In the genomic region with DNA sequence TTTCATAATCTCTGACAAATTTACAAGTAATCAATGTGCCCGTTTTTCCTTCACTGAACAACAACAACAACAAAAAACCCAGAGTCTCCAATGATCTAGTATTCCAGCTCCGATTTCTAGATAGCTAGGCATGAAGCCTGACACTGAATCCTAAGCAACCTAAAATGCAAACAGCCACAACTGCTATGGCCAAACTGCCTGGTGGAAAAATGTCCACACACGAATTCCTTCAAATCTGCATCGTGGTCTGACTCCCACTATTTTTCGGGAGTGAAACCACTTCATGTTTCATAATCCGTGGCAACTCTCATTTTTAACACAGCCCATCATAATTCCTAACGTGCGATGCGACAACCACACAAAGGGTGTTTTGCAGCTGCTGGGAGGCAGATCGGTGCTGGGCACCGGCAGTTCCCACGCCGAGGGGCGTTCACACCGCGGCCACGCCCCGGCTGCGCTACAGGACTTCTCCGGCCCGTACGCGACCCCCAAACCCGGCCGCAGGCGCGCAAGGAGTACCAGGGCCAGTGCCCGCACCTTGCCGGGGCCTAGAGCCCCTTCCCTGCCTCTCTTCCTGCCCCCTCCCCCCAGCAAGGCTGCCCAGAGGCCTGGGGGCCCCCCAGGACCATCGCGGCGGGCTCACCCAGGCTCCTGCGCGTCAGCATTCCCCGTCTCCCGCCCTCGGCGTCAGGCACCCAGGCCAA, we compare ENCODE assay signal across 1 cellular context.
TF ChIP-seq lines count a peak whose summit lies in the region.

No MANE protein-coding gene starts in this region.

TF ChIP-seq in HepG2, 621 proteins besides CTCF, POLR2A, EP300 and RAD21 (continued from another document and continues in another):
- TF ChIP-seq SMARCE1 (IDR thresholded peaks at IDR 0.05; ENCODE audit: borderline replicate concordance): no peak
- TF ChIP-seq RNF2 (conservative IDR thresholded peaks at IDR 0.05; ENCODE audit: low read depth): no peak
- TF ChIP-seq CAMTA2 (CRISPR knock-in tag; IDR thresholded peaks at IDR 0.05; ENCODE audit: borderline replicate concordance): no peak
- TF ChIP-seq, protein P1, sequence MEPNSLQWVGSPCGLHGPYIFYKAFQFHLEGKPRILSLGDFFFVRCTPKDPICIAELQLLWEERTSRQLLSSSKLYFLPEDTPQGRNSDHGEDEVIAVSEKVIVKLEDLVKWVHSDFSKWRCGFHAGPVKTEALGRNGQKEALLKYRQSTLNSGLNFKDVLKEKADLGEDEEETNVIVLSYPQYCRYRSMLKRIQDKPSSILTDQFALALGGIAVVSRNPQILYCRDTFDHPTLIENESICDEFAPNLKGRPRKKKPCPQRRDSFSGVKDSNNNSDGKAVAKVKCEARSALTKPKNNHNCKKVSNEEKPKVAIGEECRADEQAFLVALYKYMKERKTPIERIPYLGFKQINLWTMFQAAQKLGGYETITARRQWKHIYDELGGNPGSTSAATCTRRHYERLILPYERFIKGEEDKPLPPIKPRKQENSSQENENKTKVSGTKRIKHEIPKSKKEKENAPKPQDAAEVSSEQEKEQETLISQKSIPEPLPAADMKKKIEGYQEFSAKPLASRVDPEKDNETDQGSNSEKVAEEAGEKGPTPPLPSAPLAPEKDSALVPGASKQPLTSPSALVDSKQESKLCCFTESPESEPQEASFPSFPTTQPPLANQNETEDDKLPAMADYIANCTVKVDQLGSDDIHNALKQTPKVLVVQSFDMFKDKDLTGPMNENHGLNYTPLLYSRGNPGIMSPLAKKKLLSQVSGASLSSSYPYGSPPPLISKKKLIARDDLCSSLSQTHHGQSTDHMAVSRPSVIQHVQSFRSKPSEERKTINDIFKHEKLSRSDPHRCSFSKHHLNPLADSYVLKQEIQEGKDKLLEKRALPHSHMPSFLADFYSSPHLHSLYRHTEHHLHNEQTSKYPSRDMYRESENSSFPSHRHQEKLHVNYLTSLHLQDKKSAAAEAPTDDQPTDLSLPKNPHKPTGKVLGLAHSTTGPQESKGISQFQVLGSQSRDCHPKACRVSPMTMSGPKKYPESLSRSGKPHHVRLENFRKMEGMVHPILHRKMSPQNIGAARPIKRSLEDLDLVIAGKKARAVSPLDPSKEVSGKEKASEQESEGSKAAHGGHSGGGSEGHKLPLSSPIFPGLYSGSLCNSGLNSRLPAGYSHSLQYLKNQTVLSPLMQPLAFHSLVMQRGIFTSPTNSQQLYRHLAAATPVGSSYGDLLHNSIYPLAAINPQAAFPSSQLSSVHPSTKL (CRISPR knock-in tag; IDR thresholded peaks at IDR 0.05): no peak
- TF ChIP-seq STAG1 (CRISPR knock-in tag; IDR thresholded peaks at IDR 0.05): no peak
- 0 out of 2 replicates have a peak, but pooled peaks have one; percentile 45 for TF ChIP-seq ZNF777 (CRISPR knock-in tag; IDR thresholded peaks at IDR 0.05)
- TF ChIP-seq HNRNPUL1 (IDR thresholded peaks at IDR 0.05; ENCODE audit: low read depth, low read length): no peak
- no peak for TF ChIP-seq NFKBIZ (CRISPR knock-in tag; IDR thresholded peaks at IDR 0.05)
- TF ChIP-seq, protein P2, sequence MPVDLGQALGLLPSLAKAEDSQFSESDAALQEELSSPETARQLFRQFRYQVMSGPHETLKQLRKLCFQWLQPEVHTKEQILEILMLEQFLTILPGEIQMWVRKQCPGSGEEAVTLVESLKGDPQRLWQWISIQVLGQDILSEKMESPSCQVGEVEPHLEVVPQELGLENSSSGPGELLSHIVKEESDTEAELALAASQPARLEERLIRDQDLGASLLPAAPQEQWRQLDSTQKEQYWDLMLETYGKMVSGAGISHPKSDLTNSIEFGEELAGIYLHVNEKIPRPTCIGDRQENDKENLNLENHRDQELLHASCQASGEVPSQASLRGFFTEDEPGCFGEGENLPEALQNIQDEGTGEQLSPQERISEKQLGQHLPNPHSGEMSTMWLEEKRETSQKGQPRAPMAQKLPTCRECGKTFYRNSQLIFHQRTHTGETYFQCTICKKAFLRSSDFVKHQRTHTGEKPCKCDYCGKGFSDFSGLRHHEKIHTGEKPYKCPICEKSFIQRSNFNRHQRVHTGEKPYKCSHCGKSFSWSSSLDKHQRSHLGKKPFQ (CRISPR knock-in tag; IDR thresholded peaks at IDR 0.05; ENCODE audit: insufficient replicate concordance): peak; percentile 100
- no peak for TF ChIP-seq CHD2 (IDR thresholded peaks at IDR 0.05; ENCODE audit: low read depth, low read length)
- no peak; the same call in 1 of the 2 replicates for TF ChIP-seq SNAI1 (CRISPR knock-in tag; IDR thresholded peaks at IDR 0.05; ENCODE audit: borderline replicate concordance)
- no peak for TF ChIP-seq NCOA5 (CRISPR knock-in tag; IDR thresholded peaks at IDR 0.05)
- TF ChIP-seq, protein P3, sequence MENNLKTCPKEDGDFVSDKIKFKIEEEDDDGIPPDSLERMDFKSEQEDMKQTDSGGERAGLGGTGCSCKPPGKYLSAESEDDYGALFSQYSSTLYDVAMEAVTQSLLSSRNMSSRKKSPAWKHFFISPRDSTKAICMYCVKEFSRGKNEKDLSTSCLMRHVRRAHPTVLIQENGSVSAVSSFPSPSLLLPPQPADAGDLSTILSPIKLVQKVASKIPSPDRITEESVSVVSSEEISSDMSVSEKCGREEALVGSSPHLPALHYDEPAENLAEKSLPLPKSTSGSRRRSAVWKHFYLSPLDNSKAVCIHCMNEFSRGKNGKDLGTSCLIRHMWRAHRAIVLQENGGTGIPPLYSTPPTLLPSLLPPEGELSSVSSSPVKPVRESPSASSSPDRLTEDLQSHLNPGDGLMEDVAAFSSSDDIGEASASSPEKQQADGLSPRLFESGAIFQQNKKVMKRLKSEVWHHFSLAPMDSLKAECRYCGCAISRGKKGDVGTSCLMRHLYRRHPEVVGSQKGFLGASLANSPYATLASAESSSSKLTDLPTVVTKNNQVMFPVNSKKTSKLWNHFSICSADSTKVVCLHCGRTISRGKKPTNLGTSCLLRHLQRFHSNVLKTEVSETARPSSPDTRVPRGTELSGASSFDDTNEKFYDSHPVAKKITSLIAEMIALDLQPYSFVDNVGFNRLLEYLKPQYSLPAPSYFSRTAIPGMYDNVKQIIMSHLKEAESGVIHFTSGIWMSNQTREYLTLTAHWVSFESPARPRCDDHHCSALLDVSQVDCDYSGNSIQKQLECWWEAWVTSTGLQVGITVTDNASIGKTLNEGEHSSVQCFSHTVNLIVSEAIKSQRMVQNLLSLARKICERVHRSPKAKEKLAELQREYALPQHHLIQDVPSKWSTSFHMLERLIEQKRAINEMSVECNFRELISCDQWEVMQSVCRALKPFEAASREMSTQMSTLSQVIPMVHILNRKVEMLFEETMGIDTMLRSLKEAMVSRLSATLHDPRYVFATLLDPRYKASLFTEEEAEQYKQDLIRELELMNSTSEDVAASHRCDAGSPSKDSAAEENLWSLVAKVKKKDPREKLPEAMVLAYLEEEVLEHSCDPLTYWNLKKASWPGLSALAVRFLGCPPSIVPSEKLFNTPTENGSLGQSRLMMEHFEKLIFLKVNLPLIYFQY (CRISPR knock-in tag; IDR thresholded peaks at IDR 0.05; ENCODE audit: borderline replicate concordance): no peak; the same call in 1 of the 2 replicates
- no peak for TF ChIP-seq NFE2L1 (CRISPR knock-in tag; IDR thresholded peaks at IDR 0.05; ENCODE audit: borderline replicate concordance)
- no peak for TF ChIP-seq ZC3H4 (CRISPR knock-in tag; IDR thresholded peaks at IDR 0.05; ENCODE audit: borderline replicate concordance)
- TF ChIP-seq ZNF430 (CRISPR knock-in tag; IDR thresholded peaks at IDR 0.05): peak; percentile 23; the same call in 1 of the 2 replicates
- TF ChIP-seq ZNF547 (CRISPR knock-in tag; IDR thresholded peaks at IDR 0.05): 0 out of 2 replicates have a peak, but pooled peaks have one; percentile 7
- TF ChIP-seq ZNF550 (CRISPR knock-in tag; IDR thresholded peaks at IDR 0.05; ENCODE audit: borderline replicate concordance): no peak
- no peak for TF ChIP-seq ZNF44 (CRISPR knock-in tag; IDR thresholded peaks at IDR 0.05)
- TF ChIP-seq SIN3B (IDR thresholded peaks at IDR 0.05; ENCODE audit: low read length): no peak
- no peak for TF ChIP-seq IKZF4 (CRISPR knock-in tag; IDR thresholded peaks at IDR 0.05; ENCODE audit: borderline replicate concordance, low read depth, not compliant biosample characterization)
- no peak for TF ChIP-seq MTF1 (CRISPR knock-in tag; IDR thresholded peaks at IDR 0.05)
- TF ChIP-seq ELF4 (CRISPR knock-in tag; IDR thresholded peaks at IDR 0.05; ENCODE audit: borderline replicate concordance): no peak
- no peak for TF ChIP-seq ZNF10 (CRISPR knock-in tag; IDR thresholded peaks at IDR 0.05; ENCODE audit: borderline replicate concordance, low read depth)
- TF ChIP-seq TBX2 (CRISPR knock-in tag; IDR thresholded peaks at IDR 0.05; ENCODE audit: borderline replicate concordance): no peak
- TF ChIP-seq, protein P4, sequence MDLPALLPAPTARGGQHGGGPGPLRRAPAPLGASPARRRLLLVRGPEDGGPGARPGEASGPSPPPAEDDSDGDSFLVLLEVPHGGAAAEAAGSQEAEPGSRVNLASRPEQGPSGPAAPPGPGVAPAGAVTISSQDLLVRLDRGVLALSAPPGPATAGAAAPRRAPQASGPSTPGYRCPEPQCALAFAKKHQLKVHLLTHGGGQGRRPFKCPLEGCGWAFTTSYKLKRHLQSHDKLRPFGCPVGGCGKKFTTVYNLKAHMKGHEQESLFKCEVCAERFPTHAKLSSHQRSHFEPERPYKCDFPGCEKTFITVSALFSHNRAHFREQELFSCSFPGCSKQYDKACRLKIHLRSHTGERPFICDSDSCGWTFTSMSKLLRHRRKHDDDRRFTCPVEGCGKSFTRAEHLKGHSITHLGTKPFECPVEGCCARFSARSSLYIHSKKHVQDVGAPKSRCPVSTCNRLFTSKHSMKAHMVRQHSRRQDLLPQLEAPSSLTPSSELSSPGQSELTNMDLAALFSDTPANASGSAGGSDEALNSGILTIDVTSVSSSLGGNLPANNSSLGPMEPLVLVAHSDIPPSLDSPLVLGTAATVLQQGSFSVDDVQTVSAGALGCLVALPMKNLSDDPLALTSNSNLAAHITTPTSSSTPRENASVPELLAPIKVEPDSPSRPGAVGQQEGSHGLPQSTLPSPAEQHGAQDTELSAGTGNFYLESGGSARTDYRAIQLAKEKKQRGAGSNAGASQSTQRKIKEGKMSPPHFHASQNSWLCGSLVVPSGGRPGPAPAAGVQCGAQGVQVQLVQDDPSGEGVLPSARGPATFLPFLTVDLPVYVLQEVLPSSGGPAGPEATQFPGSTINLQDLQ (CRISPR knock-in tag; IDR thresholded peaks at IDR 0.05): no peak
- no peak for TF ChIP-seq ZKSCAN1 (IDR thresholded peaks at IDR 0.05; ENCODE audit: low read length)
- TF ChIP-seq, protein P5, sequence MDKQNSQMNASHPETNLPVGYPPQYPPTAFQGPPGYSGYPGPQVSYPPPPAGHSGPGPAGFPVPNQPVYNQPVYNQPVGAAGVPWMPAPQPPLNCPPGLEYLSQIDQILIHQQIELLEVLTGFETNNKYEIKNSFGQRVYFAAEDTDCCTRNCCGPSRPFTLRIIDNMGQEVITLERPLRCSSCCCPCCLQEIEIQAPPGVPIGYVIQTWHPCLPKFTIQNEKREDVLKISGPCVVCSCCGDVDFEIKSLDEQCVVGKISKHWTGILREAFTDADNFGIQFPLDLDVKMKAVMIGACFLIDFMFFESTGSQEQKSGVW (CRISPR knock-in tag; IDR thresholded peaks at IDR 0.05; ENCODE audit: borderline replicate concordance): no peak
- TF ChIP-seq PRPF4 (IDR thresholded peaks at IDR 0.05; ENCODE audit: low read depth, low read length, poor library complexity, severe bottlenecking): no peak
- TF ChIP-seq TCF7L2 (IDR thresholded peaks at IDR 0.05; ENCODE audit: low read depth, low read length): no peak
- TF ChIP-seq ADNP (CRISPR knock-in tag; IDR thresholded peaks at IDR 0.05): no peak
- TF ChIP-seq ZNF841 (CRISPR knock-in tag; IDR thresholded peaks at IDR 0.05; ENCODE audit: borderline replicate concordance): no peak
- TF ChIP-seq NFYB (CRISPR knock-in tag; IDR thresholded peaks at IDR 0.05): no peak
- TF ChIP-seq, protein P6, sequence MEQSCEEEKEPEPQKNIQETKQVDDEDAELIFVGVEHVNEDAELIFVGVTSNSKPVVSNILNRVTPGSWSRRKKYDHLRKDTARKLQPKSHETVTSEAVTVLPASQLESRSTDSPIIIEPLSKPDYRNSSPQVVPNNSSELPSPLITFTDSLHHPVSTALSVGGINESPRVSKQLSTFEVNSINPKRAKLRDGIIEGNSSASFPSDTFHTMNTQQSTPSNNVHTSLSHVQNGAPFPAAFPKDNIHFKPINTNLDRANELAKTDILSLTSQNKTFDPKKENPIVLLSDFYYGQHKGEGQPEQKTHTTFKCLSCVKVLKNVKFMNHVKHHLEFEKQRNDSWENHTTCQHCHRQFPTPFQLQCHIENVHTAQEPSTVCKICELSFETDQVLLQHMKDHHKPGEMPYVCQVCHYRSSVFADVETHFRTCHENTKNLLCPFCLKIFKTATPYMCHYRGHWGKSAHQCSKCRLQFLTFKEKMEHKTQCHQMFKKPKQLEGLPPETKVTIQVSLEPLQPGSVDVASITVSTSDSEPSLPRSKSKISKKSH (CRISPR knock-in tag; IDR thresholded peaks at IDR 0.05; ENCODE audit: borderline replicate concordance): no peak
- no peak for TF ChIP-seq ZFP37 (CRISPR knock-in tag; IDR thresholded peaks at IDR 0.05; ENCODE audit: borderline replicate concordance)
- no peak for TF ChIP-seq EEA1 (CRISPR knock-in tag; IDR thresholded peaks at IDR 0.05; ENCODE audit: borderline replicate concordance)
- TF ChIP-seq RELA (CRISPR knock-in tag; IDR thresholded peaks at IDR 0.05): no peak
- TF ChIP-seq, protein P7, sequence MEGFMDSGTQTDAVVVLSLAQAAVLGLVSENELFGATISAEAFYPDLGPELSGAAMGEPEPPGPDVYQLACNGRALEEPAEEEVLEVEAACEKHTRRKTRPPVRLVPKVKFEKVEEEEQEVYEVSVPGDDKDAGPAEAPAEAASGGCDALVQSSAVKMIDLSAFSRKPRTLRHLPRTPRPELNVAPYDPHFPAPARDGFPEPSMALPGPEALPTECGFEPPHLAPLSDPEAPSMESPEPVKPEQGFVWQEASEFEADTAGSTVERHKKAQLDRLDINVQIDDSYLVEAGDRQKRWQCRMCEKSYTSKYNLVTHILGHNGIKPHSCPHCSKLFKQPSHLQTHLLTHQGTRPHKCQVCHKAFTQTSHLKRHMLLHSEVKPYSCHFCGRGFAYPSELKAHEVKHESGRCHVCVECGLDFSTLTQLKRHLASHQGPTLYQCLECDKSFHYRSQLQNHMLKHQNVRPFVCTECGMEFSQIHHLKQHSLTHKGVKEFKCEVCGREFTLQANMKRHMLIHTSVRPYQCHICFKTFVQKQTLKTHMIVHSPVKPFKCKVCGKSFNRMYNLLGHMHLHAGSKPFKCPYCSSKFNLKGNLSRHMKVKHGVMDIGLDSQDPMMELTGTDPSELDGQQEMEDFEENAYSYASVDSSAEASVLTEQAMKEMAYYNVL (CRISPR knock-in tag; IDR thresholded peaks at IDR 0.05; ENCODE audit: borderline replicate concordance): no peak
- TF ChIP-seq ZNF879 (CRISPR knock-in tag; IDR thresholded peaks at IDR 0.05): no peak
- TF ChIP-seq, protein P8, sequence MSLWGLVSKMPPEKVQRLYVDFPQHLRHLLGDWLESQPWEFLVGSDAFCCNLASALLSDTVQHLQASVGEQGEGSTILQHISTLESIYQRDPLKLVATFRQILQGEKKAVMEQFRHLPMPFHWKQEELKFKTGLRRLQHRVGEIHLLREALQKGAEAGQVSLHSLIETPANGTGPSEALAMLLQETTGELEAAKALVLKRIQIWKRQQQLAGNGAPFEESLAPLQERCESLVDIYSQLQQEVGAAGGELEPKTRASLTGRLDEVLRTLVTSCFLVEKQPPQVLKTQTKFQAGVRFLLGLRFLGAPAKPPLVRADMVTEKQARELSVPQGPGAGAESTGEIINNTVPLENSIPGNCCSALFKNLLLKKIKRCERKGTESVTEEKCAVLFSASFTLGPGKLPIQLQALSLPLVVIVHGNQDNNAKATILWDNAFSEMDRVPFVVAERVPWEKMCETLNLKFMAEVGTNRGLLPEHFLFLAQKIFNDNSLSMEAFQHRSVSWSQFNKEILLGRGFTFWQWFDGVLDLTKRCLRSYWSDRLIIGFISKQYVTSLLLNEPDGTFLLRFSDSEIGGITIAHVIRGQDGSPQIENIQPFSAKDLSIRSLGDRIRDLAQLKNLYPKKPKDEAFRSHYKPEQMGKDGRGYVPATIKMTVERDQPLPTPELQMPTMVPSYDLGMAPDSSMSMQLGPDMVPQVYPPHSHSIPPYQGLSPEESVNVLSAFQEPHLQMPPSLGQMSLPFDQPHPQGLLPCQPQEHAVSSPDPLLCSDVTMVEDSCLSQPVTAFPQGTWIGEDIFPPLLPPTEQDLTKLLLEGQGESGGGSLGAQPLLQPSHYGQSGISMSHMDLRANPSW (CRISPR knock-in tag; IDR thresholded peaks at IDR 0.05; ENCODE audit: borderline replicate concordance): no peak
